In genomic region chr13:45060062-45060461, GRCh38 we compare ENCODE assay signal across 19 cellular contexts.
"Had no signal": no experiment of that assay in that cellular context is flagged by ENCODE, and none has a peak within 500 bp of the region (broad histone marks: within the 10 kb centered on the region; RNA-seq: fewer than 3 reads in every experiment).

No MANE protein-coding gene starts in this region.

- H3K4me3 Mint-ChIP-seq: mesothelial cell of epicardium had no signal

- H3K4me1 ChIP-seq: left lung had no signal

- H3K36me3 Mint-ChIP-seq: mesothelial cell of epicardium had no signal

- H3K9me3 Mint-ChIP-seq: mesothelial cell of epicardium had no signal

- H3K27me3 ChIP-seq: dorsolateral prefrontal cortex, esophagus muscularis mucosa, foreskin keratinocyte, gastroesophageal sphincter, left lung had no signal

- H3K4me3 ChIP-seq: coronary artery, dorsolateral prefrontal cortex, esophagus muscularis mucosa, gastroesophageal sphincter, heart right ventricle, left lung, lower lobe of right lung, mucosa of descending colon had no signal

- H3K36me3 ChIP-seq: esophagus muscularis mucosa, gastroesophageal sphincter, heart right ventricle, left lung, lower lobe of right lung had no signal

- DNase-seq: dermis blood vessel endothelial cell; dorsolateral prefrontal cortex; effector CD4-positive, alpha-beta T cell; effector memory CD4-positive, alpha-beta T cell; foreskin keratinocyte; glutamatergic neuron; head of caudate nucleus; heart right ventricle; hippocampal formation; left cardiac atrium; left lung; left ventricle myocardium superior; lower lobe of right lung; mesenchymal stem cell; mucosa of descending colon had no signal

- ATAC-seq: foreskin keratinocyte, gastroesophageal sphincter, heart right ventricle, left cardiac atrium, left lung, left ventricle myocardium superior, lower lobe of right lung, mucosa of descending colon had no signal

- H3K27ac Mint-ChIP-seq: mesothelial cell of epicardium had no signal

- H3K9me3 ChIP-seq: esophagus muscularis mucosa, gastroesophageal sphincter, heart right ventricle, left lung, lower lobe of right lung, mucosa of descending colon had no signal

- H3K27ac ChIP-seq: coronary artery, dorsolateral prefrontal cortex, esophagus muscularis mucosa, foreskin keratinocyte, gastroesophageal sphincter, heart right ventricle, left lung, lower lobe of right lung had no signal
